In the genomic region with DNA sequence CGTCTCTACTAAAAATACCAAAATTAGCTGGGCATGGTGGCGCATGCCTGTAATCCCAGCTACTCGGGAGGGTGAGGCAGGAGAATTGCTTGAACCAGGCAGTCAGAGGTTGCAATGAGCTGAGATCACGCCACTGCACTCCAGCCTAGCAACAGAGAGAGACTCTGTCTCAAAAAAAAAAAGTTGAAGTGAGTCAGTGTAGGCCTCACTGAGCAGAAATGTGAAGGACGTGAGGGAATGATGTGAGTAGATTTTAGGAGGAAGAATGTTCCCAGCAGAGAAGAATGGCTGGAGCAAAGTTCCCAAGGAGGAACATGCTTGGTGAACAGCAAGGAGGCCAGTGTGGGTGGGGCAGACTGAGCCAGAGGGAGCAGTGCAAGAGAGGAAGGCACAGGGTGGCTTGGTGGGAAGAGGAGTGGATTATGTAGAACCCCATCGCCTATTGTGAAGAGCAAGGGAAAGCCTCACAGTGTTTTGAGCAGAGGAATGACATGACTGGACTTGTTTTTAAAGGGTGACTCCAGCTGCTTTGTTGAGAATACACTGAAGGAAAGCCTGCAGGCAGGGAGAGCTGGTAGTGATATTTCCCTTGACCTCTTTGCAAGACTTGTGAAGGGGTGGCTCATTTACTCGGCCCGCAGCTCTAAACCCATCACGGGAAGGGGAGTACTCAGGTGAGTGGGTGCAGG, we compare ENCODE assay signal across 20 cellular contexts.
A peak's percentile ranks its signal among the peaks of the same experiment; 100 is the strongest.
DNase-seq lines count a peak whose midpoint lies in the region; ATAC-seq and TF ChIP-seq lines count a peak whose summit lies in the region.
"Had no signal": no experiment of that assay in that cellular context is flagged by ENCODE, and none has a peak within 500 bp of the region (broad histone marks: within the 10 kb centered on the region; RNA-seq: fewer than 3 reads in every experiment).

No MANE protein-coding gene starts in this region.

- H2AFZ ChIP-seq in trophoblast cell (ENCODE audit: insufficient read depth, low read length, poor library complexity), result peak overlapping the region; percentile 19
- H2AFZ ChIP-seq: parathyroid adenoma had no signal

- H3K9me3 ChIP-seq in esophagus (ENCODE audit: control insufficient read depth in 2 of 2, insufficient read depth in 1 of 2, low read depth in 1 of 2, low read length in 1 of 2), result no peaks in the 10 kb centered on the region
- H3K9me3 ChIP-seq in trophoblast cell (ENCODE audit: insufficient read depth, low read depth, low read length), result peaks cover 3% of the 10 kb centered on the region
- H3K9me3 ChIP-seq in ovary, result no peaks in the 10 kb centered on the region
- H3K9me3 ChIP-seq: gastrocnemius medialis, thyroid gland had no signal

- H3K27ac ChIP-seq in RWPE1, result peak overlapping the region; percentile 56
- H3K27ac ChIP-seq in esophagus (ENCODE audit: low read depth in 2 of 2, low read length in 1 of 2), result peak overlapping the region; percentile 38 to 71
- H3K27ac ChIP-seq in trophoblast cell (ENCODE audit: low read depth, low read length), result peak overlapping the region; percentile 27
- H3K27ac ChIP-seq in ovary, result no peak overlapping the region
- H3K27ac ChIP-seq: gastrocnemius medialis, parathyroid adenoma, spleen, thyroid gland had no signal

- H4K8ac ChIP-seq in trophoblast cell (ENCODE audit: low read depth, low read length), result peak overlapping the region; percentile 20

- intact Hi-C loops in ovary (cut with DNase I), result no loop called here
- intact Hi-C loops in sciatic nerve (cut with DNase I), result no loop called here

- peaks cover 5% of the 10 kb centered on the region for H3K9me3 Mint-ChIP-seq in activated naive CD8-positive, alpha-beta T cell treated with anti-CD3 and anti-CD28 coated beads for 36 hours

- H2AK5ac ChIP-seq in trophoblast cell (ENCODE audit: low read length), result no peak overlapping the region

- ATAC-seq in HG02981 (IDR thresholded peaks at IDR 0.05; ENCODE audit: unreplicated experiment) (no peak), sciatic nerve (no peak)
- ATAC-seq: effector memory CD8-positive, alpha-beta T cell; gastrocnemius medialis had no signal

- no peak for TF ChIP-seq EP300 in ovary (IDR thresholded peaks at IDR 0.05)

- H3K27me3 Mint-ChIP-seq in activated naive CD8-positive, alpha-beta T cell treated with anti-CD3 and anti-CD28 coated beads for 36 hours, result no peaks in the 10 kb centered on the region
- H3K27me3 Mint-ChIP-seq: central memory CD8-positive, alpha-beta T cell; effector memory CD8-positive, alpha-beta T cell had no signal

- no peak overlapping the region for H3K4me3 ChIP-seq in esophagus (ENCODE audit: low read depth in 1 of 2, low read length in 2 of 2)
- no peak overlapping the region for H3K4me3 ChIP-seq in trophoblast cell (ENCODE audit: low read depth, low read length)
- H3K4me3 ChIP-seq in ovary, result no peak overlapping the region
- H3K4me3 ChIP-seq: gastrocnemius medialis, spleen, thyroid gland had no signal

- no peak overlapping the region for H3K4me2 ChIP-seq in trophoblast cell (ENCODE audit: low read length)

- H3K79me1 ChIP-seq in trophoblast cell (ENCODE audit: low read length), result peaks cover 7% of the 10 kb centered on the region

- no peaks in the 10 kb centered on the region for H3K36me3 Mint-ChIP-seq in activated naive CD8-positive, alpha-beta T cell treated with anti-CD3 and anti-CD28 coated beads for 36 hours
- H3K36me3 Mint-ChIP-seq: activated naive CD8-positive, alpha-beta T cell treated with anti-CD3 and anti-CD28 coated beads, Interleukin-2, amount 10 ng/mL, durations not matched to agents 7 days and 5 days had no signal

- DNase-seq in EL (peak; percentile 17), RWPE1 (ENCODE audit: low spot score) (peak; percentile 60), trophoblast cell (peak; percentile 62 to 84), ovary (no peak), sciatic nerve (ENCODE audit: low spot score) (no peak)
- no peak for DNase-seq in activated naive CD8-positive, alpha-beta T cell treated with anti-CD3 and anti-CD28 coated beads for 36 hours
- DNase-seq: activated CD4-positive, CD25-positive, alpha-beta regulatory T cell; activated naive CD8-positive, alpha-beta T cell treated with anti-CD3 and anti-CD28 coated beads, Interleukin-2, amount 10 ng/mL, durations not matched to agents 7 days and 5 days; Calu3; effector memory CD8-positive, alpha-beta T cell; gastrocnemius medialis; NCI-H1436; NCI-H345; spleen; thyroid gland had no signal

- H3K79me2 ChIP-seq in trophoblast cell (ENCODE audit: control insufficient read depth, insufficient read depth, low read length, poor library complexity), result no peaks in the 10 kb centered on the region
- H3K79me2 ChIP-seq: parathyroid adenoma had no signal

- peaks cover 0 to 4% of the 10 kb centered on the region in 2 donors for H3K4me1 ChIP-seq in esophagus (ENCODE audit: control insufficient read depth in 2 of 2, insufficient read depth in 2 of 2, low read length in 1 of 2)
- H3K4me1 ChIP-seq in trophoblast cell (ENCODE audit: control insufficient read depth in 1 of 2, insufficient read depth in 2 of 2, low read length in 2 of 2), result peaks cover 0 to 3% of the 10 kb centered on the region in 2 experiments
- no peaks in the 10 kb centered on the region for H3K4me1 ChIP-seq in ovary (ENCODE audit: insufficient read depth)
- H3K4me1 ChIP-seq: gastrocnemius medialis, parathyroid adenoma, spleen, thyroid gland had no signal

- TF ChIP-seq CTCF in RWPE1 (conservative IDR thresholded peaks at IDR 0.05; ENCODE audit: low read depth), result no peak
- TF ChIP-seq CTCF in ovary (IDR thresholded peaks at IDR 0.05), result no peak

- no peak overlapping the region for H3K27ac Mint-ChIP-seq in activated naive CD8-positive, alpha-beta T cell treated with anti-CD3 and anti-CD28 coated beads for 36 hours
- H3K27ac Mint-ChIP-seq: activated naive CD8-positive, alpha-beta T cell treated with anti-CD3 and anti-CD28 coated beads, Interleukin-2, amount 10 ng/mL, durations not matched to agents 7 days and 5 days; effector memory CD8-positive, alpha-beta T cell; T-helper 1 cell treated with Interleukin-12 subunit alpha and Interleukin-12 subunit beta and Interleukin-4 antibody, amounts not matched to agents 30 μg/mL and 1 μg/mL, for 36 hours had no signal

- peak overlapping the region; percentile 21 for H2BK5ac ChIP-seq in trophoblast cell (ENCODE audit: low read depth, low read length, poor library complexity)

- peak overlapping the region; percentile 32 for H3K14ac ChIP-seq in trophoblast cell (ENCODE audit: low read length)

- 67 to 79% methylated on average over 9 of the region's 9 CpGs for WGBS in esophagus, 2 donors
- no CpG with 5 or more reads among the region's 9 CpGs for WGBS in trophoblast cell (ENCODE audit: extremely low coverage, insufficient coverage, insufficient read length)
- 91 to 95% (median 94%) methylated on average over 9 of the region's 9 CpGs for WGBS in ovary, 3 donors

- peak overlapping the region; percentile 10 for H2BK120ac ChIP-seq in trophoblast cell (ENCODE audit: insufficient read depth, low read length, poor library complexity)

- no peak overlapping the region for H4K12ac ChIP-seq in trophoblast cell (ENCODE audit: low read depth, low read length)

- CTCF ChIA-PET in RWPE1 (lab: Yijun Ruan, JAX), result interaction anchor here (0.6 to 1.0 kb wide), 2 partner anchors 260 to 862 kb away, joined by 3 read pairs; no protein-coding TSS in a partner anchor

- no peak overlapping the region for H3K4ac ChIP-seq in trophoblast cell (ENCODE audit: low read depth, low read length)

- H4K91ac ChIP-seq in trophoblast cell (ENCODE audit: low read depth, low read length), result peak overlapping the region; percentile 76

- H3K36me3 ChIP-seq in esophagus (ENCODE audit: control insufficient read depth in 2 of 2, insufficient read depth in 2 of 2, low read length in 1 of 2), result no peaks in the 10 kb centered on the region
- no peaks in the 10 kb centered on the region for H3K36me3 ChIP-seq in trophoblast cell (ENCODE audit: control insufficient read depth in 1 of 2, insufficient read depth in 2 of 2, low read length in 2 of 2)
- H3K36me3 ChIP-seq in ovary, result no peaks in the 10 kb centered on the region
- H3K36me3 ChIP-seq: gastrocnemius medialis, spleen, thyroid gland had no signal

- H3K4me1 Mint-ChIP-seq in activated naive CD8-positive, alpha-beta T cell treated with anti-CD3 and anti-CD28 coated beads for 36 hours, result no peaks in the 10 kb centered on the region
- H3K4me1 Mint-ChIP-seq: activated naive CD8-positive, alpha-beta T cell treated with anti-CD3 and anti-CD28 coated beads, Interleukin-2, amount 10 ng/mL, durations not matched to agents 7 days and 5 days; central memory CD8-positive, alpha-beta T cell had no signal

- no peaks in the 10 kb centered on the region for H3K27me3 ChIP-seq in esophagus (ENCODE audit: control insufficient read depth in 1 of 2, insufficient read depth in 2 of 2, low read length in 2 of 2)
- H3K27me3 ChIP-seq in trophoblast cell (ENCODE audit: insufficient read depth, low read length), result no peaks in the 10 kb centered on the region
- no peaks in the 10 kb centered on the region for H3K27me3 ChIP-seq in ovary
- H3K27me3 ChIP-seq: gastrocnemius medialis, spleen, thyroid gland had no signal

- POLR2A ChIA-PET in RWPE1 (lab: Yijun Ruan, JAX; ENCODE audit: low non-redundant PET), result no interaction called here

- H3K4me3 Mint-ChIP-seq in activated naive CD8-positive, alpha-beta T cell treated with anti-CD3 and anti-CD28 coated beads for 36 hours, result no peak overlapping the region
- H3K4me3 Mint-ChIP-seq: activated naive CD8-positive, alpha-beta T cell treated with anti-CD3 and anti-CD28 coated beads, Interleukin-2, amount 10 ng/mL, durations not matched to agents 7 days and 5 days; central memory CD8-positive, alpha-beta T cell; effector memory CD8-positive, alpha-beta T cell; T-helper 1 cell treated with Interleukin-12 subunit alpha and Interleukin-12 subunit beta and Interleukin-4 antibody, amounts not matched to agents 30 μg/mL and 1 μg/mL, for 36 hours had no signal

- no peak for TF ChIP-seq POLR2A in ovary (IDR thresholded peaks at IDR 0.05)

- H2BK12ac ChIP-seq in trophoblast cell (ENCODE audit: low read length), result peak overlapping the region; percentile 34

- no peak overlapping the region for H3K9ac ChIP-seq in trophoblast cell (ENCODE audit: low read length)
- H3K9ac ChIP-seq: parathyroid adenoma had no signal

- no peak overlapping the region for H3K23ac ChIP-seq in trophoblast cell (ENCODE audit: low read length)

- peak overlapping the region; percentile 52 for H3K18ac ChIP-seq in trophoblast cell (ENCODE audit: low read length)

Comparison
In these comparisons a context has a peak if more than half of its experiments do, and no peak if none do; other contexts are left out.
1. DNase-seq: peak in EL (single experiment), RWPE1 (single experiment) and trophoblast cell (2 of 2); none in ovary (0 of 5), activated naive CD8-positive, alpha-beta T cell treated with anti-CD3 and anti-CD28 coated beads for 36 hours (single experiment) and sciatic nerve (single experiment).
2. H3K27ac ChIP-seq: peak in RWPE1 (single experiment), esophagus (2 of 2) and trophoblast cell (single experiment); none in ovary (0 of 2).